In the genomic region with DNA sequence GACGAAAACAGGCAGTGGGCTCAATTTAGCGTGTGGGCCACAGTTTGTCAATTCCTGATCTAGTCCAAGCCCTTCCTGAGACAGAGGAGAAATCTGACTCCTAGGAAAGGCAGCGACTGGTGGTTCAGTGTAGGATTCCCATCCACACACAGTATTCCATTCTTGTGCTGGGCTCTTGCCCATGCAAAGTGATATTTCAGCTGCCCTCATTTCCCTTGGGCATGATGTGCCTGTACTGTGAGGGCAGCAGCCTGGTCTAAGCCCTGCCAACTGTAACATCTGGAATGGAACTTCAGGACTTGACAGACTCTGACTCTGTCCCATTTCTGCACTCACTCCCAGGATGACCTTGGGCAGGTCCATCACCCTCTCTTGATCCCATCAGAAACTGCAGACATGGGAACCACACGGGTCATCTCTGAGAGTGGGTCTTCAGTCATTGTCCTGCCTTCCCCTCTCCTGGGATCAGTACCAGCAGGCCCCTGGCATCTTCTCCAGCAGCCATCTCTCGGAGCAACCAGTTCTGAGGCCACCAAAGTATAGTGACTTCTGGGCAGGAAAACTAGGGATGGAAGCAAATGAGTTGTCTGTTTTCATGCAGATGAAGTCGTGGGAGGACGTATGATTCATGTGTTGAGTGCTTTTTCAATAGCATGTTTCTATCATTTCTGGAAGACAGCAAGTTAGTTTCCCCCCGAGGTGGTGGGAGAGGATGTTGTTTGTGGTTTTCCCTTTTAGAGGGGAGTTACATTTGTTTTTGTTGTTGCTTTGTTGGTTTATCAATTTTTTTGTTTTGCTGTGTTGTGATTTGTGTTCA, we compare ENCODE assay signal across 1 cellular context.
TF ChIP-seq lines count a peak whose summit lies in the region.

No MANE protein-coding gene starts in this region.

TF ChIP-seq in H1, 55 proteins besides CTCF, POLR2A, EP300 and RAD21:
- TF ChIP-seq BCL11A (IDR thresholded peaks at IDR 0.05; ENCODE audit: low read depth in 2 of 2, low read length in 2 of 2) (no peak), POLR2AphosphoS5 (IDR thresholded peaks at IDR 0.05; ENCODE audit: low read depth, low read length) (no peak)
